In genomic region chr3:184346480-184346879, GRCh38 we compare ENCODE assay signal across 15 cellular contexts. TPM values are rescaled to one million over a fixed set of nuclear protein-coding genes. Genes with fewer than 3 reads are reported as not detected.
DNase-seq lines count a peak whose midpoint lies in the region; ATAC-seq and TF ChIP-seq lines count a peak whose summit lies in the region.
"Had no signal": no experiment of that assay in that cellular context is flagged by ENCODE, and none has a peak within 500 bp of the region (broad histone marks: within the 10 kb centered on the region; RNA-seq: fewer than 3 reads in every experiment).

No MANE protein-coding gene starts in this region.

- DNase-seq in HCT116 (ENCODE audit: low read depth, low spot score), result no peak
- no peak for DNase-seq in substantia nigra (lab: John Stamatoyannopoulos, UW)
- DNase-seq in NCI-H82 treated with DMSO at 0.1 percent for 48 hours (lab: John Stamatoyannopoulos, UW; ENCODE audit: unreplicated experiment), result no peak
- DNase-seq in SW480 (ENCODE audit: low spot score), result no peak
- DNase-seq: AML-193, NCI-H1048, NCI-H1436 treated with DMSO at 0.1 percent for 48 hours, NCI-H510A had no signal

- RAD21 ChIA-PET in HCT116 (lab: Charles Lee; ENCODE audit: low non-redundant PET in 1 of 2, low total read pairs in 2 of 2, uncharacterized antibody in 2 of 2, unreplicated experiment in 2 of 2), result no interaction called here

- no peaks in the 10 kb centered on the region for H4K20me1 ChIP-seq in HCT116 (ENCODE audit: insufficient read depth)

- intact Hi-C loops in HCT116 (cut with micrococcal nuclease), result no loop called here

- TF ChIP-seq CTCF in HCT116 (IDR thresholded peaks at IDR 0.05 in 2 of 3, conservative IDR thresholded peaks at IDR 0.05 in 1 of 3; ENCODE audit: borderline replicate concordance in 1 of 3, insufficient read depth in 1 of 3, low read depth in 2 of 3, low read length in 2 of 3), result no peak
- no peak for TF ChIP-seq CTCF in VCaP (conservative IDR thresholded peaks at IDR 0.05)

- H3K9me3 ChIP-seq in HCT116 (ENCODE audit: control insufficient read depth in 1 of 2, insufficient read depth in 1 of 2, low read depth in 1 of 2, low read length in 2 of 2), result no peaks in the 10 kb centered on the region

- POLR2A ChIA-PET in HCT116 (lab: Charles Lee), result interaction anchor here (1.3 kb wide), 1 partner anchor 13 kb away, joined by 4 read pairs; no protein-coding TSS in a partner anchor

- H3K27ac ChIP-seq in HCT116 (ENCODE audit: low read depth, low read length) (0 out of 2 replicates have a peak overlapping the region, but pooled peaks have one; percentile 40), VCaP (peak overlapping the region; percentile 38; the same call in 1 of the 2 replicates), layer of hippocampus (ENCODE audit: low read depth, low read length) (peak overlapping the region; percentile 27), substantia nigra (ENCODE audit: low read depth, low read length, poor library complexity, severe bottlenecking) (peak overlapping the region; percentile 91)
- H3K27ac ChIP-seq: KMS-11, PC-9 had no signal

- no TSS peak for BruUV-seq in HCT116 (replicated peaks; lab: Mats Ljungman, UMichigan)

- TF ChIP-seq POLR2A in HCT116 (IDR thresholded peaks at IDR 0.05; ENCODE audit: borderline replicate concordance, extremely low read depth, insufficient read depth, insufficient read length), result no peak

- H3K9ac ChIP-seq in HCT116 (ENCODE audit: low read length), result no peak overlapping the region
- H3K9ac ChIP-seq: KMS-11 had no signal

- no peak overlapping the region for H3K4me3 ChIP-seq in HCT116 (replicated peaks in 1 of 2; ENCODE audit: low read depth in 1 of 2, low read length in 2 of 2)
- H3K4me3 ChIP-seq: PC-9 had no signal

- H3K36me3 ChIP-seq in HCT116 (ENCODE audit: control insufficient read depth in 1 of 2, insufficient read depth in 2 of 2, low read length in 2 of 2), result peaks cover 5 to 9% of the 10 kb centered on the region in 2 experiments; a peak in 2 of 4 replicates

- no peak for TF ChIP-seq RAD21 in HCT116 (IDR thresholded peaks at IDR 0.05; ENCODE audit: low read depth)

- CTCF ChIA-PET in HCT116 (lab: Charles Lee), result no interaction called here

- no peak for ATAC-seq in HCT116
- ATAC-seq in SK-N-SH treated with all-trans-retinoic acid at 6 μM for 48 hours, result no peak

- no peaks in the 10 kb centered on the region for H3K9me2 ChIP-seq in HCT116 (ENCODE audit: insufficient read depth)

- H3K79me2 ChIP-seq in HCT116 (ENCODE audit: insufficient read depth, low read length), result no peaks in the 10 kb centered on the region

- H3K27me3 ChIP-seq in HCT116 (ENCODE audit: insufficient read depth, low read length) (no peaks in the 10 kb centered on the region), layer of hippocampus (ENCODE audit: control insufficient read depth, insufficient read depth, low read length) (no peaks in the 10 kb centered on the region)

- no peak overlapping the region for H2AFZ ChIP-seq in HCT116 (ENCODE audit: low read depth, low read length, poor library complexity, severe bottlenecking)
- H2AFZ ChIP-seq: PC-9 had no signal

- 0 out of 2 replicates have a peak overlapping the region, but pooled peaks have one; percentile 25 for H3K4me2 ChIP-seq in HCT116 (ENCODE audit: low read length)
- H3K4me2 ChIP-seq: KMS-11, PC-9 had no signal

- H3K4me1 ChIP-seq in HCT116 (ENCODE audit: control insufficient read depth in 1 of 2, insufficient read depth in 2 of 2, low read length in 2 of 2), result peaks cover 9 to 14% of the 10 kb centered on the region in 2 experiments

TF ChIP-seq in HCT116, 20 proteins besides CTCF, POLR2A, EP300 and RAD21:
- TF ChIP-seq YY1 (IDR thresholded peaks at IDR 0.05; ENCODE audit: extremely low read depth, insufficient replicate concordance, low read depth, low read length) (no peak), EZH2phosphoT487 (IDR thresholded peaks at IDR 0.05; ENCODE audit: borderline replicate concordance) (no peak), SIN3A (IDR thresholded peaks at IDR 0.05; ENCODE audit: low read depth) (no peak), ZNF274 (IDR thresholded peaks at IDR 0.05; ENCODE audit: low read depth, low read length) (no peak), SP1 (IDR thresholded peaks at IDR 0.05; ENCODE audit: low read depth) (no peak), ZFX (IDR thresholded peaks at IDR 0.05) (no peak)
- TF ChIP-seq, protein P1, sequence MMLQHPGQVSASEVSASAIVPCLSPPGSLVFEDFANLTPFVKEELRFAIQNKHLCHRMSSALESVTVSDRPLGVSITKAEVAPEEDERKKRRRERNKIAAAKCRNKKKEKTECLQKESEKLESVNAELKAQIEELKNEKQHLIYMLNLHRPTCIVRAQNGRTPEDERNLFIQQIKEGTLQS (IDR thresholded peaks at IDR 0.05), result no peak

TF ChIP-seq in SK-N-SH treated with all-trans-retinoic acid at 6 μM for 48 hours, 23 proteins besides CTCF, POLR2A, EP300 and RAD21:
- TF ChIP-seq RARB (CRISPR knock-in tag; IDR thresholded peaks at IDR 0.05), result no peak
- no peak for TF ChIP-seq TOX (CRISPR knock-in tag; IDR thresholded peaks at IDR 0.05; ENCODE audit: borderline replicate concordance)
- no peak for TF ChIP-seq ZC3H10 (CRISPR knock-in tag; IDR thresholded peaks at IDR 0.05)
- no peak for TF ChIP-seq ZNF70 (CRISPR knock-in tag; IDR thresholded peaks at IDR 0.05)
- TF ChIP-seq GLIS3 (CRISPR knock-in tag; IDR thresholded peaks at IDR 0.05), result no peak
- no peak for TF ChIP-seq PPARA (CRISPR knock-in tag; IDR thresholded peaks at IDR 0.05; ENCODE audit: borderline replicate concordance)
- TF ChIP-seq ESRRG (CRISPR knock-in tag; IDR thresholded peaks at IDR 0.05), result no peak
- TF ChIP-seq ISL1 (CRISPR knock-in tag; IDR thresholded peaks at IDR 0.05), result no peak

RNA-seq across cellular contexts. Expression of gene FAM131A, which starts 9.1 kb away (rescaled TPM):
- 17.8 TPM for total RNA-seq in HCT116 (2021; ENCODE audit: unreplicated experiment)
- polyA plus RNA-seq in HCT116 (2012), result 16.5 and 18.7 TPM in 2 replicates

RNA-seq across cellular contexts. Expression of gene CLCN2, which starts 14.9 kb away (rescaled TPM):
- 21.6 TPM for total RNA-seq in HCT116 (2021; ENCODE audit: unreplicated experiment)
- 11.5 and 13.5 TPM in 2 replicates for polyA plus RNA-seq in HCT116 (2012)

RNA-seq across cellular contexts. Expression of gene POLR2H, which starts 15.0 kb away (rescaled TPM):
- 156 TPM for total RNA-seq in HCT116 (2021; ENCODE audit: unreplicated experiment)
- polyA plus RNA-seq in HCT116 (2012), result 215 and 240 TPM in 2 replicates

RNA-seq across cellular contexts. Expression of gene THPO, which starts 31.5 kb away (rescaled TPM):
- not detected for total RNA-seq in HCT116 (2021; ENCODE audit: unreplicated experiment)
- polyA plus RNA-seq in HCT116 (2012), result 0.15 and 0.25 TPM in 2 replicates
- total RNA-seq: MCF 10A, PC-9 had no signal
- polyA plus RNA-seq: CD14-positive monocyte had no signal

RNA-seq across cellular contexts. Expression of gene EIF4G1, which starts 32.1 kb away (rescaled TPM):
- total RNA-seq in HCT116 (2021; ENCODE audit: unreplicated experiment), result 496 TPM
- polyA plus RNA-seq in HCT116 (2012), result 272 and 284 TPM in 2 replicates

Comparison
In these comparisons a context has a peak if more than half of its experiments do, and no peak if none do; other contexts are left out.
1. H3K27ac ChIP-seq: peak in every context shown above with its lines; median percentile 91 in substantia nigra; 40 in HCT116; 38 in VCaP; 27 in layer of hippocampus.